ENCODE assay signal across 1 cellular context in the genomic region with DNA sequence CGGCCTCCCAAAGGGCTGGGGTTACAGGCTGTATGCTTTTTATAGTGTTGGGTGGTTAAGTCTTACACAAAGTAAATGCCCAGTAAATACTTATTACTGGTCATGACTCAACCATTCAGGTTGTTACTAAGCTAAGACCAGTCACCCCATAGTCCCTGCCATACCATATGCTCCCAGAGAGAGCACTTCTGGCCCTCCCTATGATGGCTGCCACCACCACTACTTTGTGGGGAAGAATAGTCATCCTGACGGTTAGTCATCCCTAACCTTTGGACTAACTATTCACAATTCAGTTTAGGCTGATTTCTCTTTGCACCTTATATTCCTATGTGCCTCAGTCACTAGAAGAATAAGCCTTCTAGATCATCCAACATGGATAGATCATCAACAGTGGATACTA.
A peak's percentile ranks its signal among the peaks of the same experiment; 100 is the strongest.
TF ChIP-seq lines count a peak whose summit lies in the region.

No MANE protein-coding gene starts in this region.

TF ChIP-seq in K562, 482 proteins besides CTCF, POLR2A, EP300 and RAD21:
- TF ChIP-seq, protein P1, sequence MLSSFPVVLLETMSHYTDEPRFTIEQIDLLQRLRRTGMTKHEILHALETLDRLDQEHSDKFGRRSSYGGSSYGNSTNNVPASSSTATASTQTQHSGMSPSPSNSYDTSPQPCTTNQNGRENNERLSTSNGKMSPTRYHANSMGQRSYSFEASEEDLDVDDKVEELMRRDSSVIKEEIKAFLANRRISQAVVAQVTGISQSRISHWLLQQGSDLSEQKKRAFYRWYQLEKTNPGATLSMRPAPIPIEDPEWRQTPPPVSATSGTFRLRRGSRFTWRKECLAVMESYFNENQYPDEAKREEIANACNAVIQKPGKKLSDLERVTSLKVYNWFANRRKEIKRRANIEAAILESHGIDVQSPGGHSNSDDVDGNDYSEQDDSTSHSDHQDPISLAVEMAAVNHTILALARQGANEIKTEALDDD (IDR thresholded peaks at IDR 0.05) = peak; percentile 86
- TF ChIP-seq, protein P2, sequence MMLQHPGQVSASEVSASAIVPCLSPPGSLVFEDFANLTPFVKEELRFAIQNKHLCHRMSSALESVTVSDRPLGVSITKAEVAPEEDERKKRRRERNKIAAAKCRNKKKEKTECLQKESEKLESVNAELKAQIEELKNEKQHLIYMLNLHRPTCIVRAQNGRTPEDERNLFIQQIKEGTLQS (IDR thresholded peaks at IDR 0.05) = 0 out of 2 replicates have a peak, but pooled peaks have one; percentile 17
- TF ChIP-seq, protein P2 (CRISPR knock-in tag; conservative IDR thresholded peaks at IDR 0.05) = no peak
- peak in 1 of 3 experiments; percentile 52 for TF ChIP-seq YY1 (IDR thresholded peaks at IDR 0.05; ENCODE audit: borderline replicate concordance in 1 of 3, control insufficient read depth in 1 of 3, extremely low read depth in 1 of 3, insufficient read depth in 3 of 3, insufficient read length in 1 of 3, insufficient replicate concordance in 2 of 3, low read depth in 1 of 3, low read length in 2 of 3)
- TF ChIP-seq ETV1 (tag; conservative IDR thresholded peaks at IDR 0.05; ENCODE audit: low read depth) = no peak
